12 cellular contexts compared by ENCODE assay signal in the genomic region with DNA sequence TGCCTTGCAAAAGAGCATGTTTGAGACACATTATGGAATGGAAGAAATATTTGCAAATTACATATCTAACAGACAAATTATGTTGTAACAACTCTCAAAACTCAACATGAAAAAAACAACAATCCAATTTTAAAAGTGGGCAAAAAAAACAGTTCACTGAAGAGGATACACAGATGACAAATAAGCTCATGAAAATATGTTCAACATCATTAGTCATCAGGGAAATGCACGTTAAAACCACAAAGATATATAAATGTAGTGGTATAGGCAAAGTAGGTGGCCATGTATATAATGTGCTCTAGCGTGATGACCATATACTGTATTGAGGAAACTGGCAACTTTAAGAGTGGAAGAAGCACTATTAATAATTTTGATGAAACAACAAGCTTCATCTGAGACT.
"Had no signal": no experiment of that assay in that cellular context is flagged by ENCODE, and none has a peak within 500 bp of the region (broad histone marks: within the 10 kb centered on the region; RNA-seq: fewer than 3 reads in every experiment).

No MANE protein-coding gene starts in this region.

- H3K27ac ChIP-seq: cardiac muscle cell, gastroesophageal sphincter, stomach had no signal

- ATAC-seq: activated CD4-positive, CD25-positive, alpha-beta regulatory T cell treated with anti-CD3 and anti-CD28 coated beads, Interleukin-2, amount 50 U/mL, for 24 hours; activated CD8-positive, alpha-beta memory T cell treated with anti-CD3 and anti-CD28 coated beads, Interleukin-2, amount 10 ng/mL, durations not matched to agents 7 days and 5 days; gastroesophageal sphincter had no signal

- DNase-seq: activated CD4-positive, alpha-beta T cell treated with anti-CD3 and anti-CD28 coated beads, Interleukin-2, amount 50 U/mL, for 48 hours; activated CD8-positive, alpha-beta memory T cell treated with anti-CD3 and anti-CD28 coated beads, Interleukin-2, amount 10 ng/mL, durations not matched to agents 7 days and 5 days; activated gamma-delta T cell treated with Interleukin-2 at 50 U/mL for 16 hours; activated naive CD8-positive, alpha-beta T cell treated with anti-CD3 and anti-CD28 coated beads, Interleukin-2, amount 10 ng/mL, durations not matched to agents 7 days and 5 days; activated T-cell treated with anti-CD3 and anti-CD28 coated beads, Interleukin-2, amount 50 U/mL, for 48 hours; aorta; left ventricle myocardium superior; stimulated activated CD4-positive, alpha-beta T cell treated with anti-CD3 and anti-CD28 coated beads, Interleukin-4, amount 100 ng/mL, for 4 hours; stomach had no signal

- H3K27me3 ChIP-seq: cardiac muscle cell, gastroesophageal sphincter, stomach had no signal
